Comparison of ENCODE assay signal across 1 cellular context in genomic region chr5:172102913-172103629, GRCh38.
A peak's percentile ranks its signal among the peaks of the same experiment; 100 is the strongest.
TF ChIP-seq lines count a peak whose summit lies in the region.

No MANE protein-coding gene starts in this region.

TF ChIP-seq in K562, 482 proteins besides CTCF, POLR2A, EP300 and RAD21 (continued from another document):
- TF ChIP-seq, protein P1, sequence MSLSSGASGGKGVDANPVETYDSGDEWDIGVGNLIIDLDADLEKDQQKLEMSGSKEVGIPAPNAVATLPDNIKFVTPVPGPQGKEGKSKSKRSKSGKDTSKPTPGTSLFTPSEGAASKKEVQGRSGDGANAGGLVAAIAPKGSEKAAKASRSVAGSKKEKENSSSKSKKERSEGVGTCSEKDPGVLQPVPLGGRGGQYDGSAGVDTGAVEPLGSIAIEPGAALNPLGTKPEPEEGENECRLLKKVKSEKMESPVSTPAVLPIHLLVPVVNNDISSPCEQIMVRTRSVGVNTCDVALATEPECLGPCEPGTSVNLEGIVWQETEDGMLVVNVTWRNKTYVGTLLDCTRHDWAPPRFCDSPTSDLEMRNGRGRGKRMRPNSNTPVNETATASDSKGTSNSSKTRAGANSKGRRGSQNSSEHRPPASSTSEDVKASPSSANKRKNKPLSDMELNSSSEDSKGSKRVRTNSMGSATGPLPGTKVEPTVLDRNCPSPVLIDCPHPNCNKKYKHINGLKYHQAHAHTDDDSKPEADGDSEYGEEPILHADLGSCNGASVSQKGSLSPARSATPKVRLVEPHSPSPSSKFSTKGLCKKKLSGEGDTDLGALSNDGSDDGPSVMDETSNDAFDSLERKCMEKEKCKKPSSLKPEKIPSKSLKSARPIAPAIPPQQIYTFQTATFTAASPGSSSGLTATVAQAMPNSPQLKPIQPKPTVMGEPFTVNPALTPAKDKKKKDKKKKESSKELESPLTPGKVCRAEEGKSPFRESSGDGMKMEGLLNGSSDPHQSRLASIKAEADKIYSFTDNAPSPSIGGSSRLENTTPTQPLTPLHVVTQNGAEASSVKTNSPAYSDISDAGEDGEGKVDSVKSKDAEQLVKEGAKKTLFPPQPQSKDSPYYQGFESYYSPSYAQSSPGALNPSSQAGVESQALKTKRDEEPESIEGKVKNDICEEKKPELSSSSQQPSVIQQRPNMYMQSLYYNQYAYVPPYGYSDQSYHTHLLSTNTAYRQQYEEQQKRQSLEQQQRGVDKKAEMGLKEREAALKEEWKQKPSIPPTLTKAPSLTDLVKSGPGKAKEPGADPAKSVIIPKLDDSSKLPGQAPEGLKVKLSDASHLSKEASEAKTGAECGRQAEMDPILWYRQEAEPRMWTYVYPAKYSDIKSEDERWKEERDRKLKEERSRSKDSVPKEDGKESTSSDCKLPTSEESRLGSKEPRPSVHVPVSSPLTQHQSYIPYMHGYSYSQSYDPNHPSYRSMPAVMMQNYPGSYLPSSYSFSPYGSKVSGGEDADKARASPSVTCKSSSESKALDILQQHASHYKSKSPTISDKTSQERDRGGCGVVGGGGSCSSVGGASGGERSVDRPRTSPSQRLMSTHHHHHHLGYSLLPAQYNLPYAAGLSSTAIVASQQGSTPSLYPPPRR (CRISPR knock-in tag; IDR thresholded peaks at IDR 0.05; ENCODE audit: borderline replicate concordance): no peak
- TF ChIP-seq GMEB1 (CRISPR knock-in tag; IDR thresholded peaks at IDR 0.05) (no peak), ZNF311 (CRISPR knock-in tag; IDR thresholded peaks at IDR 0.05) (no peak), E2F1 (CRISPR knock-in tag; IDR thresholded peaks at IDR 0.05) (no peak), ZNF77 (CRISPR knock-in tag; IDR thresholded peaks at IDR 0.05) (no peak), PPARD (CRISPR knock-in tag; IDR thresholded peaks at IDR 0.05) (no peak), EP400 (IDR thresholded peaks at IDR 0.05) (no peak), HMG20A (CRISPR knock-in tag; conservative IDR thresholded peaks at IDR 0.05) (no peak), ZFX (CRISPR knock-in tag; IDR thresholded peaks at IDR 0.05) (no peak), PURB (CRISPR knock-in tag; IDR thresholded peaks at IDR 0.05; ENCODE audit: low read depth) (no peak), UBTF (IDR thresholded peaks at IDR 0.05; ENCODE audit: borderline replicate concordance in 1 of 2, low read depth in 2 of 2, low read length in 2 of 2) (no peak), ZNF79 (CRISPR knock-in tag; IDR thresholded peaks at IDR 0.05; ENCODE audit: low read depth) (no peak), ZFP30 (CRISPR knock-in tag; IDR thresholded peaks at IDR 0.05; ENCODE audit: borderline replicate concordance) (no peak), ZBTB1 (CRISPR knock-in tag; IDR thresholded peaks at IDR 0.05; ENCODE audit: borderline replicate concordance, low read depth) (no peak), BHLHE40 (IDR thresholded peaks at IDR 0.05; ENCODE audit: low read length) (no peak), ZNF239 (CRISPR knock-in tag; IDR thresholded peaks at IDR 0.05) (peak; percentile 81), MLLT1 (IDR thresholded peaks at IDR 0.05) (no peak), GTF2E2 (tag; IDR thresholded peaks at IDR 0.05) (no peak), FOXJ3 (CRISPR knock-in tag; IDR thresholded peaks at IDR 0.05) (no peak), HOXB6 (CRISPR knock-in tag; IDR thresholded peaks at IDR 0.05; ENCODE audit: borderline replicate concordance) (no peak), TFAP4 (CRISPR knock-in tag; IDR thresholded peaks at IDR 0.05; ENCODE audit: borderline replicate concordance) (no peak), SRSF7 (optimal IDR thresholded peaks at IDR 0.05; ENCODE audit: low read depth, low read length) (no peak), ZNF57 (CRISPR knock-in tag; IDR thresholded peaks at IDR 0.05) (no peak), SMARCE1 (IDR thresholded peaks at IDR 0.05) (no peak), CBFB (CRISPR knock-in tag; IDR thresholded peaks at IDR 0.05) (no peak), CREB1 (IDR thresholded peaks at IDR 0.05) (no peak), CREB1 (CRISPR knock-in tag; IDR thresholded peaks at IDR 0.05) (no peak)
- TF ChIP-seq, protein P2, sequence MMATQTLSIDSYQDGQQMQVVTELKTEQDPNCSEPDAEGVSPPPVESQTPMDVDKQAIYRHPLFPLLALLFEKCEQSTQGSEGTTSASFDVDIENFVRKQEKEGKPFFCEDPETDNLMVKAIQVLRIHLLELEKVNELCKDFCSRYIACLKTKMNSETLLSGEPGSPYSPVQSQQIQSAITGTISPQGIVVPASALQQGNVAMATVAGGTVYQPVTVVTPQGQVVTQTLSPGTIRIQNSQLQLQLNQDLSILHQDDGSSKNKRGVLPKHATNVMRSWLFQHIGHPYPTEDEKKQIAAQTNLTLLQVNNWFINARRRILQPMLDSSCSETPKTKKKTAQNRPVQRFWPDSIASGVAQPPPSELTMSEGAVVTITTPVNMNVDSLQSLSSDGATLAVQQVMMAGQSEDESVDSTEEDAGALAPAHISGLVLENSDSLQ (IDR thresholded peaks at IDR 0.05): peak; percentile 67
- TF ChIP-seq, protein P3, sequence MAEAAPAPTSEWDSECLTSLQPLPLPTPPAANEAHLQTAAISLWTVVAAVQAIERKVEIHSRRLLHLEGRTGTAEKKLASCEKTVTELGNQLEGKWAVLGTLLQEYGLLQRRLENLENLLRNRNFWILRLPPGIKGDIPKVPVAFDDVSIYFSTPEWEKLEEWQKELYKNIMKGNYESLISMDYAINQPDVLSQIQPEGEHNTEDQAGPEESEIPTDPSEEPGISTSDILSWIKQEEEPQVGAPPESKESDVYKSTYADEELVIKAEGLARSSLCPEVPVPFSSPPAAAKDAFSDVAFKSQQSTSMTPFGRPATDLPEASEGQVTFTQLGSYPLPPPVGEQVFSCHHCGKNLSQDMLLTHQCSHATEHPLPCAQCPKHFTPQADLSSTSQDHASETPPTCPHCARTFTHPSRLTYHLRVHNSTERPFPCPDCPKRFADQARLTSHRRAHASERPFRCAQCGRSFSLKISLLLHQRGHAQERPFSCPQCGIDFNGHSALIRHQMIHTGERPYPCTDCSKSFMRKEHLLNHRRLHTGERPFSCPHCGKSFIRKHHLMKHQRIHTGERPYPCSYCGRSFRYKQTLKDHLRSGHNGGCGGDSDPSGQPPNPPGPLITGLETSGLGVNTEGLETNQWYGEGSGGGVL (CRISPR knock-in tag; IDR thresholded peaks at IDR 0.05): no peak
- TF ChIP-seq, protein P4, sequence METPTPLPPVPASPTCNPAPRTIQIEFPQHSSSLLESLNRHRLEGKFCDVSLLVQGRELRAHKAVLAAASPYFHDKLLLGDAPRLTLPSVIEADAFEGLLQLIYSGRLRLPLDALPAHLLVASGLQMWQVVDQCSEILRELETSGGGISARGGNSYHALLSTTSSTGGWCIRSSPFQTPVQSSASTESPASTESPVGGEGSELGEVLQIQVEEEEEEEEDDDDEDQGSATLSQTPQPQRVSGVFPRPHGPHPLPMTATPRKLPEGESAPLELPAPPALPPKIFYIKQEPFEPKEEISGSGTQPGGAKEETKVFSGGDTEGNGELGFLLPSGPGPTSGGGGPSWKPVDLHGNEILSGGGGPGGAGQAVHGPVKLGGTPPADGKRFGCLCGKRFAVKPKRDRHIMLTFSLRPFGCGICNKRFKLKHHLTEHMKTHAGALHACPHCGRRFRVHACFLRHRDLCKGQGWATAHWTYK (CRISPR knock-in tag; IDR thresholded peaks at IDR 0.05): no peak
- TF ChIP-seq, protein P5, sequence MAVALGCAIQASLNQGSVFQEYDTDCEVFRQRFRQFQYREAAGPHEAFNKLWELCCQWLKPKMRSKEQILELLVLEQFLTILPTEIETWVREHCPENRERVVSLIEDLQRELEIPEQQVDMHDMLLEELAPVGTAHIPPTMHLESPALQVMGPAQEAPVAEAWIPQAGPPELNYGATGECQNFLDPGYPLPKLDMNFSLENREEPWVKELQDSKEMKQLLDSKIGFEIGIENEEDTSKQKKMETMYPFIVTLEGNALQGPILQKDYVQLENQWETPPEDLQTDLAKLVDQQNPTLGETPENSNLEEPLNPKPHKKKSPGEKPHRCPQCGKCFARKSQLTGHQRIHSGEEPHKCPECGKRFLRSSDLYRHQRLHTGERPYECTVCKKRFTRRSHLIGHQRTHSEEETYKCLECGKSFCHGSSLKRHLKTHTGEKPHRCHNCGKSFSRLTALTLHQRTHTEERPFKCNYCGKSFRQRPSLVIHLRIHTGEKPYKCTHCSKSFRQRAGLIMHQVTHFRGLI (CRISPR knock-in tag; IDR thresholded peaks at IDR 0.05): no peak
